Comparison of ENCODE assay signal across 1 cellular context in genomic region chr6:86937219-86938079, GRCh38.
TF ChIP-seq lines count a peak whose summit lies in the region.

A gene with protein sequence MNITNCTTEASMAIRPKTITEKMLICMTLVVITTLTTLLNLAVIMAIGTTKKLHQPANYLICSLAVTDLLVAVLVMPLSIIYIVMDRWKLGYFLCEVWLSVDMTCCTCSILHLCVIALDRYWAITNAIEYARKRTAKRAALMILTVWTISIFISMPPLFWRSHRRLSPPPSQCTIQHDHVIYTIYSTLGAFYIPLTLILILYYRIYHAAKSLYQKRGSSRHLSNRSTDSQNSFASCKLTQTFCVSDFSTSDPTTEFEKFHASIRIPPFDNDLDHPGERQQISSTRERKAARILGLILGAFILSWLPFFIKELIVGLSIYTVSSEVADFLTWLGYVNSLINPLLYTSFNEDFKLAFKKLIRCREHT (plus strand): TSS chr6:86937528. CDS start chr6:87015335, 77,807 bp downstream.

TF ChIP-seq in HepG2, 621 proteins besides CTCF, POLR2A, EP300 and RAD21 (continued from another document):
- no peak for TF ChIP-seq ZNF607 (CRISPR knock-in tag; IDR thresholded peaks at IDR 0.05; ENCODE audit: borderline replicate concordance)
- peak; percentile 21 for TF ChIP-seq MAX (IDR thresholded peaks at IDR 0.05)
- 0 out of 2 replicates have a peak, but pooled peaks have one; percentile 20 for TF ChIP-seq SMC3 (IDR thresholded peaks at IDR 0.05; ENCODE audit: low read length)
- peak; percentile 80 for TF ChIP-seq ZNF777 (CRISPR knock-in tag; IDR thresholded peaks at IDR 0.05)
- TF ChIP-seq, protein P1, sequence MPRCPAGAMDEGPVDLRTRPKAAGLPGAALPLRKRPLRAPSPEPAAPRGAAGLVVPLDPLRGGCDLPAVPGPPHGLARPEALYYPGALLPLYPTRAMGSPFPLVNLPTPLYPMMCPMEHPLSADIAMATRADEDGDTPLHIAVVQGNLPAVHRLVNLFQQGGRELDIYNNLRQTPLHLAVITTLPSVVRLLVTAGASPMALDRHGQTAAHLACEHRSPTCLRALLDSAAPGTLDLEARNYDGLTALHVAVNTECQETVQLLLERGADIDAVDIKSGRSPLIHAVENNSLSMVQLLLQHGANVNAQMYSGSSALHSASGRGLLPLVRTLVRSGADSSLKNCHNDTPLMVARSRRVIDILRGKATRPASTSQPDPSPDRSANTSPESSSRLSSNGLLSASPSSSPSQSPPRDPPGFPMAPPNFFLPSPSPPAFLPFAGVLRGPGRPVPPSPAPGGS (CRISPR knock-in tag; IDR thresholded peaks at IDR 0.05): peak; percentile 79
- 0 out of 2 replicates have a peak, but pooled peaks have one; percentile 11 for TF ChIP-seq REL (CRISPR knock-in tag; conservative IDR thresholded peaks at IDR 0.05)
- TF ChIP-seq HOXA9 (CRISPR knock-in tag; IDR thresholded peaks at IDR 0.05; ENCODE audit: borderline replicate concordance): 0 out of 2 replicates have a peak, but pooled peaks have one; percentile 38
- TF ChIP-seq ZNF263 (CRISPR knock-in tag; IDR thresholded peaks at IDR 0.05): peak; percentile 80; the same call in 1 of the 2 replicates
- 0 out of 2 replicates have a peak, but pooled peaks have one; percentile 35 for TF ChIP-seq ZNF567 (CRISPR knock-in tag; IDR thresholded peaks at IDR 0.05; ENCODE audit: borderline replicate concordance)
- peak; percentile 80 for TF ChIP-seq ZKSCAN5 (CRISPR knock-in tag; IDR thresholded peaks at IDR 0.05)
- TF ChIP-seq ZSCAN30 (CRISPR knock-in tag; IDR thresholded peaks at IDR 0.05): no peak
- no peak for TF ChIP-seq NONO (IDR thresholded peaks at IDR 0.05)
- peak; percentile 46 for TF ChIP-seq NONO (CRISPR knock-in tag; conservative IDR thresholded peaks at IDR 0.05)
- TF ChIP-seq ZNF883 (CRISPR knock-in tag; IDR thresholded peaks at IDR 0.05; ENCODE audit: not compliant biosample characterization): peak; percentile 64
- TF ChIP-seq GATAD2A (CRISPR knock-in tag; IDR thresholded peaks at IDR 0.05): 0 out of 2 replicates have a peak, but pooled peaks have one; percentile 27
- no peak for TF ChIP-seq HOXA3 (CRISPR knock-in tag; IDR thresholded peaks at IDR 0.05)
- TF ChIP-seq ATF7 (IDR thresholded peaks at IDR 0.05): no peak
- TF ChIP-seq ATF7 (CRISPR knock-in tag; IDR thresholded peaks at IDR 0.05): no peak
- peak; percentile 76 for TF ChIP-seq STAG1 (CRISPR knock-in tag; IDR thresholded peaks at IDR 0.05)
- TF ChIP-seq ZNF180 (CRISPR knock-in tag; IDR thresholded peaks at IDR 0.05; ENCODE audit: borderline replicate concordance, low read depth): no peak
- TF ChIP-seq, protein P2, sequence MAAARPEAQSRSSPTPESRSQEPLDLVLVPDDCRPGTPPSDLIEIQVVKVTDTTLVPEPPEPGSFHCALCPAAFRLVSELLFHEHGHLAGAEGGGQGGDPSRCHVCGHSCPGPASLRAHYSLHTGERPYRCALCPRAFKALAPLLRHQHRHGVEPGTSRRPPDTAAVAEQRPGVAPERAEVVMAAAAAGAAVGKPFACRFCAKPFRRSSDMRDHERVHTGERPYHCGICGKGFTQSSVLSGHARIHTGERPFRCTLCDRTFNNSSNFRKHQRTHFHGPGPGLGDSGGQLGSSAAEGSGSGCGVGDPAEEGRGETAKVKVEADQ (CRISPR knock-in tag; IDR thresholded peaks at IDR 0.05; ENCODE audit: borderline replicate concordance): 0 out of 2 replicates have a peak, but pooled peaks have one; percentile 49
- peak; percentile 36; the same call in 1 of the 2 replicates for TF ChIP-seq PHF21A (CRISPR knock-in tag; IDR thresholded peaks at IDR 0.05)
- TF ChIP-seq, protein P3, sequence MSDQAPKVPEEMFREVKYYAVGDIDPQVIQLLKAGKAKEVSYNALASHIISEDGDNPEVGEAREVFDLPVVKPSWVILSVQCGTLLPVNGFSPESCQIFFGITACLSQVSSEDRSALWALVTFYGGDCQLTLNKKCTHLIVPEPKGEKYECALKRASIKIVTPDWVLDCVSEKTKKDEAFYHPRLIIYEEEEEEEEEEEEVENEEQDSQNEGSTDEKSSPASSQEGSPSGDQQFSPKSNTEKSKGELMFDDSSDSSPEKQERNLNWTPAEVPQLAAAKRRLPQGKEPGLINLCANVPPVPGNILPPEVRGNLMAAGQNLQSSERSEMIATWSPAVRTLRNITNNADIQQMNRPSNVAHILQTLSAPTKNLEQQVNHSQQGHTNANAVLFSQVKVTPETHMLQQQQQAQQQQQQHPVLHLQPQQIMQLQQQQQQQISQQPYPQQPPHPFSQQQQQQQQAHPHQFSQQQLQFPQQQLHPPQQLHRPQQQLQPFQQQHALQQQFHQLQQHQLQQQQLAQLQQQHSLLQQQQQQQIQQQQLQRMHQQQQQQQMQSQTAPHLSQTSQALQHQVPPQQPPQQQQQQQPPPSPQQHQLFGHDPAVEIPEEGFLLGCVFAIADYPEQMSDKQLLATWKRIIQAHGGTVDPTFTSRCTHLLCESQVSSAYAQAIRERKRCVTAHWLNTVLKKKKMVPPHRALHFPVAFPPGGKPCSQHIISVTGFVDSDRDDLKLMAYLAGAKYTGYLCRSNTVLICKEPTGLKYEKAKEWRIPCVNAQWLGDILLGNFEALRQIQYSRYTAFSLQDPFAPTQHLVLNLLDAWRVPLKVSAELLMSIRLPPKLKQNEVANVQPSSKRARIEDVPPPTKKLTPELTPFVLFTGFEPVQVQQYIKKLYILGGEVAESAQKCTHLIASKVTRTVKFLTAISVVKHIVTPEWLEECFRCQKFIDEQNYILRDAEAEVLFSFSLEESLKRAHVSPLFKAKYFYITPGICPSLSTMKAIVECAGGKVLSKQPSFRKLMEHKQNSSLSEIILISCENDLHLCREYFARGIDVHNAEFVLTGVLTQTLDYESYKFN (CRISPR knock-in tag; conservative IDR thresholded peaks at IDR 0.05): peak; percentile 54; the same call in 1 of the 2 replicates
- peak; percentile 65; the same call in 1 of the 2 replicates for TF ChIP-seq KDM5B (CRISPR knock-in tag; IDR thresholded peaks at IDR 0.05; ENCODE audit: borderline replicate concordance)
- TF ChIP-seq MYC (CRISPR knock-in tag; IDR thresholded peaks at IDR 0.05; ENCODE audit: borderline replicate concordance): no peak
- TF ChIP-seq HDAC1 (CRISPR knock-in tag; IDR thresholded peaks at IDR 0.05): peak; percentile 46
- peak; percentile 49; the same call in 1 of the 2 replicates for TF ChIP-seq TBX2 (CRISPR knock-in tag; IDR thresholded peaks at IDR 0.05; ENCODE audit: borderline replicate concordance)
- TF ChIP-seq ZFP91 (CRISPR knock-in tag; IDR thresholded peaks at IDR 0.05; ENCODE audit: borderline replicate concordance): peak; percentile 68; the same call in 1 of the 2 replicates
- no peak for TF ChIP-seq ZMAT3 (CRISPR knock-in tag; conservative IDR thresholded peaks at IDR 0.05)
- peak; percentile 5; the same call in 1 of the 2 replicates for TF ChIP-seq ZSCAN31 (CRISPR knock-in tag; IDR thresholded peaks at IDR 0.05; ENCODE audit: low read depth)
- TF ChIP-seq SOX13 (IDR thresholded peaks at IDR 0.05): no peak
- TF ChIP-seq SOX13 (CRISPR knock-in tag; conservative IDR thresholded peaks at IDR 0.05 in 1 of 2, IDR thresholded peaks at IDR 0.05 in 1 of 2): peak in 1 of 2 experiments; percentile 19; a peak in 1 of 4 replicates
- peak; percentile 57; the same call in 1 of the 2 replicates for TF ChIP-seq ZBTB7B (CRISPR knock-in tag; IDR thresholded peaks at IDR 0.05)
- 0 out of 2 replicates have a peak, but pooled peaks have one; percentile 22 for TF ChIP-seq TMF1 (CRISPR knock-in tag; IDR thresholded peaks at IDR 0.05; ENCODE audit: low read depth)
- no peak for TF ChIP-seq NCOA2 (CRISPR knock-in tag; IDR thresholded peaks at IDR 0.05)
- peak; percentile 28 to 34; a peak in 2 of 4 replicates for TF ChIP-seq HMGXB4 (CRISPR knock-in tag; IDR thresholded peaks at IDR 0.05; ENCODE audit: borderline replicate concordance in 1 of 2, low read depth in 1 of 2)
- TF ChIP-seq, protein P4, sequence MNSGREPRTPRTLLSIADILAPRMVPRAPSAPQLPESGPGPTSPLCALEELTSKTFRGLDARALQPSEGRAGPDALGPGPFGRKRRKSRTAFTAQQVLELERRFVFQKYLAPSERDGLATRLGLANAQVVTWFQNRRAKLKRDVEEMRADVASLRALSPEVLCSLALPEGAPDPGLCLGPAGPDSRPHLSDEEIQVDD (CRISPR knock-in tag; IDR thresholded peaks at IDR 0.05; ENCODE audit: borderline replicate concordance): 0 out of 2 replicates have a peak, but pooled peaks have one; percentile 7
- TF ChIP-seq PITX1 (CRISPR knock-in tag; IDR thresholded peaks at IDR 0.05): peak; percentile 56; the same call in 1 of the 2 replicates
- no peak for TF ChIP-seq NFAT5 (CRISPR knock-in tag; IDR thresholded peaks at IDR 0.05)
- TF ChIP-seq ZNF772 (CRISPR knock-in tag; IDR thresholded peaks at IDR 0.05): peak; percentile 45; the same call in 1 of the 2 replicates
